In the genomic region with DNA sequence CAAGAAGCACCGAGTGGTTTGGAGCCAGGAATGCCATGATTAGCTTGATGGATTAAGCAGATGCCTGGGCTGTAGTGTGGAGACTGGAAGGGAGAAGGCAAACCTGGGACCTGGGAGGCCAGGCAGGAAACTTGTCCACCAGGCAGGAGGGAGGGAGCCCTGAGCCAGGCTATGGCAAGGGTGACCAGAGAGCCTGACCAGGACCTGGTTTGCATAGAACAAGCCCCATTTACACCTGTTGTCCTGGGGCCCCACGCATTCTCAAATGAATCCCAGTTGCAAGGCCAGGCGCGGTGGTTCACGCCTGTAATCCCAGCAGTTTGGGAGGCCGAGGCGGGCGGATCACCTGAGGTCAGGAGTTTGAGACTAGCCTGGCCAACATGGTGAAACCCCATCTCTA, we compare ENCODE assay signal across 18 cellular contexts. TPM values are rescaled to one million over a fixed set of nuclear protein-coding genes. Genes with fewer than 3 reads are reported as not detected.
DNase-seq lines count a peak whose midpoint lies in the region; ATAC-seq, FAIRE-seq and TF ChIP-seq lines count a peak whose summit lies in the region.
"Had no signal": no experiment of that assay in that cellular context is flagged by ENCODE, and none has a peak within 500 bp of the region (broad histone marks: within the 10 kb centered on the region; RNA-seq: fewer than 3 reads in every experiment).

No MANE protein-coding gene starts in this region.

- TF ChIP-seq EP300 in H1 (IDR thresholded peaks at IDR 0.05; ENCODE audit: borderline replicate concordance in 1 of 2, low read depth in 2 of 2, low read length in 2 of 2) = no peak

- H2BK5ac ChIP-seq in H1 (ENCODE audit: low read depth, low read length) = peak overlapping the region; percentile 39; the same call in 1 of the 2 replicates

- no peak for TF ChIP-seq RAD21 in H1 (IDR thresholded peaks at IDR 0.05 in 1 of 2, conservative IDR thresholded peaks at IDR 0.05 in 1 of 2; ENCODE audit: low read depth in 2 of 2, low read length in 2 of 2)

- H3K27me3 Mint-ChIP-seq in progenitor cell of endocrine pancreas = peaks cover 3% of the 10 kb centered on the region
- H3K27me3 Mint-ChIP-seq: CD4-positive, alpha-beta memory T cell; CD8-positive, alpha-beta memory T cell had no signal

- TF ChIP-seq CTCF in H1 (IDR thresholded peaks at IDR 0.05; ENCODE audit: control extremely low read depth in 1 of 3, insufficient read depth in 1 of 3, low read depth in 1 of 3, low read length in 3 of 3) = no peak
- no peak for TF ChIP-seq CTCF in progenitor cell of endocrine pancreas (IDR thresholded peaks at IDR 0.05; ENCODE audit: unreplicated experiment)
- no peak for TF ChIP-seq CTCF in GM20000 (IDR thresholded peaks at IDR 0.05; ENCODE audit: extremely low read depth, missing control alignments)

- no peaks in the 10 kb centered on the region for H3K36me3 ChIP-seq in H1 (ENCODE audit: control insufficient read depth in 2 of 4, insufficient read depth in 4 of 4, low read length in 3 of 4)
- H3K36me3 ChIP-seq: BE2C, BLaER1 had no signal

- WGBS in H1 (ENCODE audit: extremely low coverage in 1 of 2, insufficient coverage in 1 of 2, insufficient read length in 1 of 2, insufficient replicate concordance in 2 of 2, low coverage in 1 of 2, low lambda C conversion rate in 2 of 2, missing lambda C conversion rate in 1 of 2), 2 experiments = 80% methylated on average over 8 of the region's 8 CpGs; no CpG with 5 or more reads in 1 of the 2 experiments

- no peaks in the 10 kb centered on the region for H3K27me3 ChIP-seq in H1 (replicated peaks in 1 of 4; ENCODE audit: control insufficient read depth in 3 of 4, extremely low read depth in 1 of 4, insufficient read depth in 3 of 4, low read length in 3 of 4)
- H3K27me3 ChIP-seq: BE2C, BLaER1 had no signal

- H2AFZ ChIP-seq in H1 (ENCODE audit: low read length) = no peak overlapping the region

- POLR2A ChIA-PET in H1 (lab: Charles Lee; ENCODE audit: partially characterized antibody) = interaction anchor here (0.8 to 1.9 kb wide), 3 partner anchors 37 to 52 kb away, joined by 3 to 5 read pairs (median 5); a partner anchor contains a TSS

- no peak overlapping the region for H3K9ac ChIP-seq in H1 (replicated peaks in 1 of 4; ENCODE audit: extremely low read depth in 1 of 4, low read depth in 3 of 4, low read length in 3 of 4)
- H3K9ac ChIP-seq: BLaER1 had no signal

- no peak overlapping the region for H3K27ac ChIP-seq in H1 (ENCODE audit: low read depth, low read length)
- H3K27ac ChIP-seq: BLaER1 had no signal

- peak overlapping the region; percentile 47 for H2BK120ac ChIP-seq in H1 (replicated peaks; ENCODE audit: low read depth, low read length)

- no peaks in the 10 kb centered on the region for H3K9me3 Mint-ChIP-seq in progenitor cell of endocrine pancreas (ENCODE audit: low read depth)
- H3K9me3 Mint-ChIP-seq: CD4-positive, alpha-beta memory T cell; CD8-positive, alpha-beta memory T cell had no signal

- no peak overlapping the region for H3K4ac ChIP-seq in H1 (replicated peaks; ENCODE audit: insufficient read length, low read depth, low read length)

- no peaks in the 10 kb centered on the region for H3K23me2 ChIP-seq in H1 (ENCODE audit: low read depth, low read length)

- H2AK5ac ChIP-seq in H1 (ENCODE audit: low read depth, low read length) = 0 out of 2 replicates have a peak overlapping the region, but pooled peaks have one; percentile 15

- no peak overlapping the region for H4K5ac ChIP-seq in H1 (ENCODE audit: insufficient read length, low read depth, low read length)

- no peaks in the 10 kb centered on the region for H3K79me2 ChIP-seq in H1 (ENCODE audit: control insufficient read depth in 1 of 2, insufficient read depth in 2 of 2, low read length in 2 of 2)

- no peak for ATAC-seq in HG03457 (IDR thresholded peaks at IDR 0.05; ENCODE audit: unreplicated experiment)

- no peaks in the 10 kb centered on the region for H3K36me3 Mint-ChIP-seq in progenitor cell of endocrine pancreas (ENCODE audit: insufficient read depth)
- H3K36me3 Mint-ChIP-seq: CD14-positive monocyte; CD4-positive, alpha-beta memory T cell; CD4-positive, CD25-positive, alpha-beta regulatory T cell; CD8-positive, alpha-beta memory T cell had no signal

- H3K4me3 ChIP-seq in H1 (ENCODE audit: extremely low read depth in 1 of 4, insufficient read depth in 2 of 4, low read depth in 3 of 4, low read length in 4 of 4) = no peak overlapping the region
- H3K4me3 ChIP-seq: BLaER1, GM12878 had no signal

- no peak overlapping the region for H3K56ac ChIP-seq in H1 (replicated peaks; ENCODE audit: insufficient read length, low read depth, low read length)

- no peak for FAIRE-seq in H1 (lab: Jason Lieb, UNC)
- FAIRE-seq: GM12892 had no signal

- no peak overlapping the region for H3K18ac ChIP-seq in H1 (ENCODE audit: extremely low read depth, low read length)

- no peaks in the 10 kb centered on the region for H4K20me1 ChIP-seq in H1 (replicated peaks in 1 of 2; ENCODE audit: control insufficient read depth in 1 of 2, insufficient read depth in 2 of 2, low read length in 2 of 2)
- H4K20me1 ChIP-seq: BLaER1 had no signal

- H4K8ac ChIP-seq in H1 (ENCODE audit: extremely low read depth, insufficient read depth, low read length) = no peak overlapping the region

- no peak overlapping the region for H3K14ac ChIP-seq in H1 (ENCODE audit: insufficient read length)

- no peaks in the 10 kb centered on the region for H3K9me3 ChIP-seq in H1 (ENCODE audit: insufficient read depth in 2 of 2, low read depth in 1 of 2, low read length in 1 of 2)
- H3K9me3 ChIP-seq: BE2C, BLaER1 had no signal

- H3K4me1 Mint-ChIP-seq in progenitor cell of endocrine pancreas (ENCODE audit: low read depth) = peaks cover 2% of the 10 kb centered on the region

- DNase-seq in H1 (ENCODE audit: low read depth in 1 of 2, low spot score in 2 of 2) (no peak), progenitor cell of endocrine pancreas (ENCODE audit: low spot score, unreplicated experiment) (no peak), NCI-H146 (lab: John Stamatoyannopoulos, UW) (no peak), GM20000 (ENCODE audit: low spot score) (no peak)
- DNase-seq: ACHN, BE2C, DMS 273 treated with DMSO at 0.1 percent for 48 hours, DMS153, DMS79, EL had no signal

- no peak overlapping the region for H3K4me3 Mint-ChIP-seq in progenitor cell of endocrine pancreas (ENCODE audit: low read depth)
- H3K4me3 Mint-ChIP-seq: CD14-positive monocyte; CD4-positive, alpha-beta memory T cell; CD4-positive, CD25-positive, alpha-beta regulatory T cell; CD8-positive, alpha-beta memory T cell had no signal

- no peak overlapping the region for H3K4me2 ChIP-seq in H1 (ENCODE audit: insufficient read depth in 1 of 2, low read depth in 2 of 2, low read length in 2 of 2)
- H3K4me2 ChIP-seq: BLaER1 had no signal

- H4K91ac ChIP-seq in H1 (replicated peaks; ENCODE audit: insufficient read length, low read length) = no peak overlapping the region

- peak overlapping the region; percentile 98; the same call in 1 of the 2 replicates for H2BK15ac ChIP-seq in H1 (ENCODE audit: low read length)

- H3K23ac ChIP-seq in H1 (ENCODE audit: insufficient read length) = no peak overlapping the region

- TF ChIP-seq POLR2A in H1 (IDR thresholded peaks at IDR 0.05; ENCODE audit: control extremely low read depth in 1 of 2, low read depth in 2 of 2, low read length in 2 of 2) = no peak

- peaks cover 0 to 7% (median 3%) of the 10 kb centered on the region in 4 experiments; a peak in 3 of 7 replicates for H3K4me1 ChIP-seq in H1 (replicated peaks in 1 of 4; ENCODE audit: control insufficient read depth in 3 of 4, insufficient read depth in 4 of 4, low read length in 3 of 4)
- H3K4me1 ChIP-seq: BE2C had no signal

- H3K79me1 ChIP-seq in H1 (ENCODE audit: low read depth, low read length) = no peaks in the 10 kb centered on the region

- CTCF ChIA-PET in H1 (lab: Charles Lee; ENCODE audit: partially characterized antibody) = interaction anchor here (0.6 to 2.4 kb wide), 19 partner anchors 9 to 684 kb away, joined by 3 to 13 read pairs (median 4); no protein-coding TSS in a partner anchor

- peak overlapping the region; percentile 43; the same call in 1 of the 2 replicates for H2BK12ac ChIP-seq in H1 (ENCODE audit: low read depth, low read length)

- H2BK20ac ChIP-seq in H1 (ENCODE audit: low read length) = peak overlapping the region; percentile 98

- peak overlapping the region; percentile 11 for H3K27ac Mint-ChIP-seq in progenitor cell of endocrine pancreas
- H3K27ac Mint-ChIP-seq: CD4-positive, alpha-beta memory T cell; CD8-positive, alpha-beta memory T cell had no signal

TF ChIP-seq in H1, 55 proteins besides CTCF, POLR2A, EP300 and RAD21:
- no peak for TF ChIP-seq NRF1 (IDR thresholded peaks at IDR 0.05; ENCODE audit: low read depth, low read length)
- no peak for TF ChIP-seq SP2 (IDR thresholded peaks at IDR 0.05; ENCODE audit: low read length)
- TF ChIP-seq TBP (IDR thresholded peaks at IDR 0.05; ENCODE audit: low read depth, low read length) = no peak

RNA-seq across cellular contexts. Expression of a gene that starts 28.4 kb away (rescaled TPM):
- 364 and 367 TPM in 2 replicates for total RNA-seq in H1 (2021; fragmentation: NEBNext Ultra II Directional; extraction: Animal tissue kit (Norgen Biotek cat#: 25700))
- 38.0 and 75.3 TPM in 2 replicates for polyA plus RNA-seq in H1 (2011; rRNA removed)
- 69.4 TPM for polyA plus RNA-seq in H1 (2011; cell fraction: cytosol; rRNA removed)
- 16.0 TPM for polyA plus RNA-seq in H1 (2011; cell fraction: nucleus; rRNA removed)
- 220 to 371 TPM (median 242 TPM) in 4 replicates for polyA plus RNA-seq in H1 (2012, experiment 1 of 2)
- 140 TPM for polyA plus RNA-seq in H1 (2012, experiment 2 of 2)
- 152 TPM for polyA plus RNA-seq in H1 (2013, experiment 1 of 2)
- 153 TPM for polyA plus RNA-seq in H1 (2013, experiment 2 of 2)
- 13.4 and 19.3 TPM in 2 replicates for polyA minus RNA-seq in H1 (2011; rRNA and poly(A)+ RNA removed)
- polyA minus RNA-seq in H1 (2011; cell fraction: cytosol; rRNA and poly(A)+ RNA removed) = 19.4 TPM
- 33.6 TPM for polyA minus RNA-seq in H1 (2011; cell fraction: nucleus; rRNA and poly(A)+ RNA removed)
- 188 and 192 TPM in 2 replicates for total RNA-seq in progenitor cell of endocrine pancreas

RNA-seq across cellular contexts. Expression of a gene that starts 50.2 kb away (rescaled TPM):
- 26.2 and 26.5 TPM in 2 replicates for total RNA-seq in H1 (2021; fragmentation: NEBNext Ultra II Directional; extraction: Animal tissue kit (Norgen Biotek cat#: 25700))
- polyA plus RNA-seq in H1 (2011; rRNA removed) = 8.3 and 10.8 TPM in 2 replicates
- polyA plus RNA-seq in H1 (2011; cell fraction: cytosol; rRNA removed) = 10.7 TPM
- polyA plus RNA-seq in H1 (2011; cell fraction: nucleus; rRNA removed) = 17.0 TPM
- 10.4 to 14.1 TPM (median 13.4 TPM) in 4 replicates for polyA plus RNA-seq in H1 (2012, experiment 1 of 2)
- 4.8 TPM for polyA plus RNA-seq in H1 (2012, experiment 2 of 2)
- 8.5 TPM for polyA plus RNA-seq in H1 (2013, experiment 1 of 2)
- 8.7 TPM for polyA plus RNA-seq in H1 (2013, experiment 2 of 2)
- polyA minus RNA-seq in H1 (2011; rRNA and poly(A)+ RNA removed) = 11.9 and 13.9 TPM in 2 replicates
- polyA minus RNA-seq in H1 (2011; cell fraction: cytosol; rRNA and poly(A)+ RNA removed) = 15.9 TPM
- polyA minus RNA-seq in H1 (2011; cell fraction: nucleus; rRNA and poly(A)+ RNA removed) = 15.9 TPM
- total RNA-seq in progenitor cell of endocrine pancreas = 13.2 and 15.2 TPM in 2 replicates
- polyA plus RNA-seq: CD4-positive, CD25-positive, alpha-beta regulatory T cell had no signal
